Comparison of ENCODE assay signal across 1 cellular context in genomic region chr2:147499785-147500184, GRCh38.
TF ChIP-seq lines count a peak whose summit lies in the region.

No MANE protein-coding gene starts in this region.

TF ChIP-seq in GM23338, 12 proteins besides CTCF, POLR2A, EP300 and RAD21 (continued from another document):
- TF ChIP-seq, protein P1, sequence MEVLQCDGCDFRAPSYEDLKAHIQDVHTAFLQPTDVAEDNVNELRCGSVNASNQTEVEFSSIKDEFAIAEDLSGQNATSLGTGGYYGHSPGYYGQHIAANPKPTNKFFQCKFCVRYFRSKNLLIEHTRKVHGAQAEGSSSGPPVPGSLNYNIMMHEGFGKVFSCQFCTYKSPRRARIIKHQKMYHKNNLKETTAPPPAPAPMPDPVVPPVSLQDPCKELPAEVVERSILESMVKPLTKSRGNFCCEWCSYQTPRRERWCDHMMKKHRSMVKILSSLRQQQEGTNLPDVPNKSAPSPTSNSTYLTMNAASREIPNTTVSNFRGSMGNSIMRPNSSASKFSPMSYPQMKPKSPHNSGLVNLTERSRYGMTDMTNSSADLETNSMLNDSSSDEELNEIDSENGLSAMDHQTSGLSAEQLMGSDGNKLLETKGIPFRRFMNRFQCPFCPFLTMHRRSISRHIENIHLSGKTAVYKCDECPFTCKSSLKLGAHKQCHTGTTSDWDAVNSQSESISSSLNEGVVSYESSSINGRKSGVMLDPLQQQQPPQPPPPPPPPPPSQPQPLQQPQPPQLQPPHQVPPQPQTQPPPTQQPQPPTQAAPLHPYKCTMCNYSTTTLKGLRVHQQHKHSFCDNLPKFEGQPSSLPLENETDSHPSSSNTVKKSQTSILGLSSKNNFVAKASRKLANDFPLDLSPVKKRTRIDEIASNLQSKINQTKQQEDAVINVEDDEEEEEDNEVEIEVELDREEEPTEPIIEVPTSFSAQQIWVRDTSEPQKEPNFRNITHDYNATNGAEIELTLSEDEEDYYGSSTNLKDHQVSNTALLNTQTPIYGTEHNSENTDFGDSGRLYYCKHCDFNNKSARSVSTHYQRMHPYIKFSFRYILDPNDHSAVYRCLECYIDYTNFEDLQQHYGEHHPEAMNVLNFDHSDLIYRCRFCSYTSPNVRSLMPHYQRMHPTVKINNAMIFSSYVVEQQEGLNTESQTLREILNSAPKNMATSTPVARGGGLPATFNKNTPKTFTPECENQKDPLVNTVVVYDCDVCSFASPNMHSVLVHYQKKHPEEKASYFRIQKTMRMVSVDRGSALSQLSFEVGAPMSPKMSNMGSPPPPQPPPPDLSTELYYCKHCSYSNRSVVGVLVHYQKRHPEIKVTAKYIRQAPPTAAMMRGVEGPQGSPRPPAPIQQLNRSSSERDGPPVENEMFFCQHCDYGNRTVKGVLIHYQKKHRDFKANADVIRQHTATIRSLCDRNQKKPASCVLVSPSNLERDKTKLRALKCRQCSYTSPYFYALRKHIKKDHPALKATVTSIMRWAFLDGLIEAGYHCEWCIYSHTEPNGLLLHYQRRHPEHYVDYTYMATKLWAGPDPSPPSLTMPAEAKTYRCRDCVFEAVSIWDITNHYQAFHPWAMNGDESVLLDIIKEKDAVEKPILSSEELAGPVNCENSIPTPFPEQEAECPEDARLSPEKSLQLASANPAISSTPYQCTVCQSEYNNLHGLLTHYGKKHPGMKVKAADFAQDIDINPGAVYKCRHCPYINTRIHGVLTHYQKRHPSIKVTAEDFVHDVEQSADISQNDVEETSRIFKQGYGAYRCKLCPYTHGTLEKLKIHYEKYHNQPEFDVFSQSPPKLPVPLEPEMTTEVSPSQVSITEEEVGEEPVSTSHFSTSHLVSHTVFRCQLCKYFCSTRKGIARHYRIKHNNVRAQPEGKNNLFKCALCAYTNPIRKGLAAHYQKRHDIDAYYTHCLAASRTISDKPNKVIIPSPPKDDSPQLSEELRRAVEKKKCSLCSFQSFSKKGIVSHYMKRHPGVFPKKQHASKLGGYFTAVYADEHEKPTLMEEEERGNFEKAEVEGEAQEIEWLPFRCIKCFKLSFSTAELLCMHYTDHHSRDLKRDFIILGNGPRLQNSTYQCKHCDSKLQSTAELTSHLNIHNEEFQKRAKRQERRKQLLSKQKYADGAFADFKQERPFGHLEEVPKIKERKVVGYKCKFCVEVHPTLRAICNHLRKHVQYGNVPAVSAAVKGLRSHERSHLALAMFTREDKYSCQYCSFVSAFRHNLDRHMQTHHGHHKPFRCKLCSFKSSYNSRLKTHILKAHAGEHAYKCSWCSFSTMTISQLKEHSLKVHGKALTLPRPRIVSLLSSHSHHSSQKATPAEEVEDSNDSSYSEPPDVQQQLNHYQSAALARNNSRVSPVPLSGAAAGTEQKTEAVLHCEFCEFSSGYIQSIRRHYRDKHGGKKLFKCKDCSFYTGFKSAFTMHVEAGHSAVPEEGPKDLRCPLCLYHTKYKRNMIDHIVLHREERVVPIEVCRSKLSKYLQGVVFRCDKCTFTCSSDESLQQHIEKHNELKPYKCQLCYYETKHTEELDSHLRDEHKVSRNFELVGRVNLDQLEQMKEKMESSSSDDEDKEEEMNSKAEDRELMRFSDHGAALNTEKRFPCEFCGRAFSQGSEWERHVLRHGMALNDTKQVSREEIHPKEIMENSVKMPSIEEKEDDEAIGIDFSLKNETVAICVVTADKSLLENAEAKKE (CRISPR knock-in tag; IDR thresholded peaks at IDR 0.05): no peak
- TF ChIP-seq EZH2phosphoT487 (IDR thresholded peaks at IDR 0.05; ENCODE audit: unreplicated experiment) (no peak), NANOG (IDR thresholded peaks at IDR 0.05; ENCODE audit: borderline replicate concordance) (no peak), EZH2 (IDR thresholded peaks at IDR 0.05; ENCODE audit: low read depth, unreplicated experiment) (no peak), STAT1 (IDR thresholded peaks at IDR 0.05; ENCODE audit: unreplicated experiment) (no peak), ETS1 (IDR thresholded peaks at IDR 0.05) (no peak)
